Comparison of ENCODE assay signal across 1 cellular context in the genomic region with DNA sequence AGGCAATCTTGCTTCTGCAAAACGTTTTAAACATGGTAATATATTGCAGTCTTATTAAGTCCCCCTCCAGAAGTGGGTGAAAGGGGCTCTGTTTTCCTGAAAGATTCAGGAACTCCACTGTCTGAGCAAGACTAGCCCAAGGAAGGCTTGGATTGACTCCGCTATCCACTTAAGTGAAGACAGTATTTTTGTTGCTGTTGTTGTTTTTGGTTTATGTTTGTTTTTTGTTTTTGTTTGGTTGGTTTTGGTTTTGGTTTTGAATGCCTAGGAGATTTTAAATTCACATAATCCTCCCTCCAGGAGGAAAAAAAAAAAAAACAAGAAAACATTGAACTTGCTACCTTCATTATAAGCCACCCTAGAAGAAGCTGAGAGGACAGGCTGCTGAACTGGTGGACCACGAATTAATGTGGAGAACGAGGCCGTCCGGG.
TF ChIP-seq lines count a peak whose summit lies in the region.

No MANE protein-coding gene starts in this region.

TF ChIP-seq in HCT116, 20 proteins besides CTCF, POLR2A, EP300 and RAD21 (continued from another document):
- TF ChIP-seq SIN3A (IDR thresholded peaks at IDR 0.05; ENCODE audit: low read depth) (no peak), SRF (IDR thresholded peaks at IDR 0.05; ENCODE audit: low read depth) (no peak), EGR1 (IDR thresholded peaks at IDR 0.05; ENCODE audit: low read depth) (no peak), SP1 (IDR thresholded peaks at IDR 0.05; ENCODE audit: low read depth) (no peak)
- TF ChIP-seq, protein P1, sequence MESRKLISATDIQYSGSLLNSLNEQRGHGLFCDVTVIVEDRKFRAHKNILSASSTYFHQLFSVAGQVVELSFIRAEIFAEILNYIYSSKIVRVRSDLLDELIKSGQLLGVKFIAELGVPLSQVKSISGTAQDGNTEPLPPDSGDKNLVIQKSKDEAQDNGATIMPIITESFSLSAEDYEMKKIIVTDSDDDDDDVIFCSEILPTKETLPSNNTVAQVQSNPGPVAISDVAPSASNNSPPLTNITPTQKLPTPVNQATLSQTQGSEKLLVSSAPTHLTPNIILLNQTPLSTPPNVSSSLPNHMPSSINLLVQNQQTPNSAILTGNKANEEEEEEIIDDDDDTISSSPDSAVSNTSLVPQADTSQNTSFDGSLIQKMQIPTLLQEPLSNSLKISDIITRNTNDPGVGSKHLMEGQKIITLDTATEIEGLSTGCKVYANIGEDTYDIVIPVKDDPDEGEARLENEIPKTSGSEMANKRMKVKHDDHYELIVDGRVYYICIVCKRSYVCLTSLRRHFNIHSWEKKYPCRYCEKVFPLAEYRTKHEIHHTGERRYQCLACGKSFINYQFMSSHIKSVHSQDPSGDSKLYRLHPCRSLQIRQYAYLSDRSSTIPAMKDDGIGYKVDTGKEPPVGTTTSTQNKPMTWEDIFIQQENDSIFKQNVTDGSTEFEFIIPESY (IDR thresholded peaks at IDR 0.05; ENCODE audit: extremely low read depth, insufficient replicate concordance, low read length): no peak
